In genomic region chr11:120066738-120067303, GRCh38 we compare ENCODE assay signal across 21 cellular contexts.
DNase-seq lines count a peak whose midpoint lies in the region; FAIRE-seq and TF ChIP-seq lines count a peak whose summit lies in the region.
"Had no signal": no experiment of that assay in that cellular context is flagged by ENCODE, and none has a peak within 500 bp of the region (broad histone marks: within the 10 kb centered on the region; RNA-seq: fewer than 3 reads in every experiment).

No MANE protein-coding gene starts in this region.

- H3K27ac ChIP-seq in dorsolateral prefrontal cortex: peak overlapping the region in 34 of 59 donors; percentile 4 to 78 (median 52)
- no peak overlapping the region for H3K27ac ChIP-seq in kidney (ENCODE audit: low read depth in 2 of 2, low read length in 2 of 2)

- H3K9ac ChIP-seq in kidney (ENCODE audit: low read length in 2 of 2): peak overlapping the region in 1 of 2 donors; percentile 3

- no peaks in the 10 kb centered on the region for H3K36me3 Mint-ChIP-seq in nephron (ENCODE audit: low read depth)

- no peaks in the 10 kb centered on the region for H3K36me3 ChIP-seq in kidney (ENCODE audit: control insufficient read depth in 1 of 2, insufficient read depth in 2 of 2, low read length in 2 of 2)
- H3K36me3 ChIP-seq: HAP-1 had no signal

- intact Hi-C loops in dorsolateral prefrontal cortex (cut with DNase I): no loop called here
- intact Hi-C loops in kidney (cut with DNase I): no loop called here

- peak overlapping the region; percentile 23 to 96 (median 95) for H3K27ac Mint-ChIP-seq in nephron

- peaks cover 9% of the 10 kb centered on the region for H3K27me3 Mint-ChIP-seq in nephron (ENCODE audit: low read depth)

- no peaks in the 10 kb centered on the region for H3K9me3 Mint-ChIP-seq in nephron

- H3K9me3 ChIP-seq in kidney (ENCODE audit: control insufficient read depth in 1 of 2, low read length in 2 of 2): no peaks in the 10 kb centered on the region
- H3K9me3 ChIP-seq: HAP-1 had no signal

- H3K4me3 ChIP-seq in dorsolateral prefrontal cortex: no peak overlapping the region
- H3K4me3 ChIP-seq in kidney (ENCODE audit: low read length in 2 of 2): no peak overlapping the region
- H3K4me3 ChIP-seq: HAP-1 had no signal

- FAIRE-seq in kidney (lab: Jason Lieb, UNC) (no peak), RCC 7860 (lab: Jason Lieb, UNC) (no peak)
- FAIRE-seq: D721Med had no signal

- no peaks in the 10 kb centered on the region for H3K27me3 ChIP-seq in dorsolateral prefrontal cortex

- H3K4me3 Mint-ChIP-seq in nephron: no peak overlapping the region

- H3K4me1 ChIP-seq in kidney (ENCODE audit: control insufficient read depth in 1 of 2, insufficient read depth in 1 of 2, low read depth in 1 of 2, low read length in 2 of 2): no peaks in the 10 kb centered on the region
- H3K4me1 ChIP-seq: HAP-1 had no signal

- TF ChIP-seq CTCF in dorsolateral prefrontal cortex (IDR thresholded peaks at IDR 0.05 in 54 of 56, conservative IDR thresholded peaks at IDR 0.05 in 2 of 56; ENCODE audit: low read depth in 1 of 56, partially characterized antibody in 56 of 56) (no peak), nephron (IDR thresholded peaks at IDR 0.05; ENCODE audit: unreplicated experiment in 3 of 3) (no peak), kidney (IDR thresholded peaks at IDR 0.05; ENCODE audit: borderline replicate concordance, extremely low read depth, insufficient read depth) (no peak)

- H3K4me1 Mint-ChIP-seq in nephron: peaks cover 55% of the 10 kb centered on the region

- DNase-seq in activated CD8-positive, alpha-beta memory T cell treated with anti-CD3 and anti-CD28 coated beads, Interleukin-2, amount 50 U/mL, for 48 hours: peak; percentile 23
- no peak for DNase-seq in activated CD8-positive, alpha-beta memory T cell treated with anti-CD3 and anti-CD28 coated beads, Interleukin-2, amount 50 U/mL, for 4 hours
- DNase-seq in dorsolateral prefrontal cortex (peak in 4 of 10 donors; percentile 61 to 77 (median 66)), ureter (ENCODE audit: low spot score) (peak; percentile 25), kidney (no peak), GM19240 (ENCODE audit: insufficient read length, low spot score) (no peak), RCC 7860 (ENCODE audit: low spot score) (no peak)
- DNase-seq: 8988T, AML-193, DMS53, GDM1, KG1, NCI-H1436 treated with DMSO at 0.1 percent for 48 hours, NCI-H1930, NCI-H226, NCI-H510A treated with DMSO at 0.1 percent for 48 hours, NCI-H748 treated with DMSO at 0.1 percent for 48 hours, Right ventricle myocardium superior had no signal

Comparison
In these comparisons a context has a peak if more than half of its experiments do, and no peak if none do; other contexts are left out.
1. DNase-seq: peak in activated CD8-positive, alpha-beta memory T cell treated with anti-CD3 and anti-CD28 coated beads, Interleukin-2, amount 50 U/mL, for 48 hours (single experiment) and ureter (single experiment); none in activated CD8-positive, alpha-beta memory T cell treated with anti-CD3 and anti-CD28 coated beads, Interleukin-2, amount 50 U/mL, for 4 hours (single experiment), kidney (single experiment), GM19240 (single experiment) and RCC 7860 (single experiment).
2. H3K27ac ChIP-seq: peak in dorsolateral prefrontal cortex (34 of 59); none in kidney (0 of 2).